ENCODE assay signal across 9 cellular contexts in genomic region chr1:25642710-25643109, GRCh38. TPM values are rescaled to one million over a fixed set of nuclear protein-coding genes. Genes with fewer than 3 reads are reported as not detected.
DNase-seq lines count a peak whose midpoint lies in the region; TF ChIP-seq lines count a peak whose summit lies in the region.
"Had no signal": no experiment of that assay in that cellular context is flagged by ENCODE, and none has a peak within 500 bp of the region (broad histone marks: within the 10 kb centered on the region; RNA-seq: fewer than 3 reads in every experiment).

No MANE protein-coding gene starts in this region.

- peaks cover 2 to 13% (median 10%) of the 10 kb centered on the region in 3 donors for H3K9me3 Mint-ChIP-seq in IgD-negative memory B cell

- peak overlapping the region in 2 of 3 donors; percentile 34 to 60 for H3K27ac Mint-ChIP-seq in IgD-negative memory B cell

- no peak overlapping the region for H2AFZ ChIP-seq in smooth muscle cell (ENCODE audit: low read depth)

- peaks cover 18% of the 10 kb centered on the region for H3K4me1 ChIP-seq in smooth muscle cell (ENCODE audit: low read depth)
- H3K4me1 ChIP-seq: body of pancreas had no signal

- no peak for TF ChIP-seq CTCF in fibroblast of the aortic adventitia (IDR thresholded peaks at IDR 0.05; ENCODE audit: insufficient read depth, low read length)
- TF ChIP-seq CTCF in smooth muscle cell (IDR thresholded peaks at IDR 0.05; ENCODE audit: borderline replicate concordance, insufficient read depth, poor library complexity, severe bottlenecking) = no peak

- H4K20me1 ChIP-seq in smooth muscle cell (ENCODE audit: low read depth) = no peaks in the 10 kb centered on the region

- H3K27me3 Mint-ChIP-seq in IgD-negative memory B cell = peaks cover 46% of the 10 kb centered on the region

- no peaks in the 10 kb centered on the region for H3K9me3 ChIP-seq in smooth muscle cell (replicated peaks; ENCODE audit: low read depth)
- H3K9me3 ChIP-seq: body of pancreas had no signal

- H3K4me3 Mint-ChIP-seq in IgD-negative memory B cell = peak overlapping the region in 2 of 4 donors; percentile 24 to 26

- H3K79me2 ChIP-seq in smooth muscle cell (ENCODE audit: low read depth) = no peaks in the 10 kb centered on the region

- H3K4me3 ChIP-seq in fibroblast of the aortic adventitia (ENCODE audit: low read depth, low read length) (no peak overlapping the region), smooth muscle cell (no peak overlapping the region)
- H3K4me3 ChIP-seq: body of pancreas had no signal

- no peak overlapping the region for H3K4me2 ChIP-seq in smooth muscle cell

- H3F3A ChIP-seq in smooth muscle cell (ENCODE audit: low read depth) = no peaks in the 10 kb centered on the region

- H3K36me3 Mint-ChIP-seq in IgD-negative memory B cell = no peaks in the 10 kb centered on the region

- 84% methylated on average over 7 of the region's 7 CpGs for WGBS in smooth muscle cell (ENCODE audit: low lambda C conversion rate)

- no peak overlapping the region for H3K27ac ChIP-seq in smooth muscle cell (ENCODE audit: low read depth)
- H3K27ac ChIP-seq: body of pancreas had no signal

- peak; percentile 34 for DNase-seq in ELR (ENCODE audit: low read depth)
- peak; percentile 53 for DNase-seq in activated T-cell treated with anti-CD3 and anti-CD28 coated beads for 1 hour (ENCODE audit: low read depth)
- peak; percentile 48 for DNase-seq in fibroblast of the aortic adventitia (ENCODE audit: low read depth)
- DNase-seq in stimulated activated CD8-positive, alpha-beta memory T cell treated with anti-CD3 and anti-CD28 coated beads, Interleukin-4, amount 100 ng/mL, for 1 hour (ENCODE audit: low read depth in 2 of 2, low spot score in 1 of 2) = peak; percentile 27 to 40
- DNase-seq in HuH-7 (ENCODE audit: low spot score) = no peak
- no peak for DNase-seq in smooth muscle cell (lab: John Stamatoyannopoulos, UW; ENCODE audit: unreplicated experiment)
- DNase-seq in NCI-H526 (lab: John Stamatoyannopoulos, UW) = no peak

- H3K9ac ChIP-seq in smooth muscle cell (ENCODE audit: low read depth) = no peak overlapping the region

- H3K36me3 ChIP-seq in smooth muscle cell (ENCODE audit: low read depth) = no peaks in the 10 kb centered on the region

- no peaks in the 10 kb centered on the region for H3K27me3 ChIP-seq in smooth muscle cell (ENCODE audit: low read depth)
- H3K27me3 ChIP-seq: body of pancreas had no signal

- peaks cover 7 to 13% (median 7%) of the 10 kb centered on the region in 3 donors for H3K4me1 Mint-ChIP-seq in IgD-negative memory B cell

RNA-seq across cellular contexts. Expression of gene MAN1C1, which starts 26.1 kb away (rescaled TPM):
- polyA plus RNA-seq in IgD-negative memory B cell (0.49 TPM), smooth muscle cell (4.2 and 4.4 TPM in 2 replicates)
- total RNA-seq in fibroblast of the aortic adventitia (ENCODE audit: low replicate concordance) (6.6 and 32.0 TPM in 2 replicates), smooth muscle cell (5.0 and 10.5 TPM in 2 replicates)

Comparison
In these comparisons a context has a peak if more than half of its experiments do, and no peak if none do; other contexts are left out.
1. DNase-seq: peak in ELR (single experiment), activated T-cell treated with anti-CD3 and anti-CD28 coated beads for 1 hour (single experiment), fibroblast of the aortic adventitia (single experiment) and stimulated activated CD8-positive, alpha-beta memory T cell treated with anti-CD3 and anti-CD28 coated beads, Interleukin-4, amount 100 ng/mL, for 1 hour (2 of 2); none in HuH-7 (single experiment), smooth muscle cell (single experiment) and NCI-H526 (0 of 2).